In genomic region chr10:100565206-100565985, GRCh38 we compare ENCODE assay signal across 1 cellular context.
TF ChIP-seq lines count a peak whose summit lies in the region.

No MANE protein-coding gene starts in this region.

TF ChIP-seq in K562, 482 proteins besides CTCF, POLR2A, EP300 and RAD21:
- no peak for TF ChIP-seq CLOCK (CRISPR knock-in tag; IDR thresholded peaks at IDR 0.05; ENCODE audit: borderline replicate concordance)
- no peak for TF ChIP-seq ZNF143 (CRISPR knock-in tag; IDR thresholded peaks at IDR 0.05)
- no peak for TF ChIP-seq ZNF707 (CRISPR knock-in tag; conservative IDR thresholded peaks at IDR 0.05)
- TF ChIP-seq ZNF384 (IDR thresholded peaks at IDR 0.05; ENCODE audit: low read depth, low read length): no peak
- no peak for TF ChIP-seq ZNF280A (IDR thresholded peaks at IDR 0.05; ENCODE audit: low read depth, partially characterized antibody)
- no peak for TF ChIP-seq CBFA2T3 (IDR thresholded peaks at IDR 0.05)
- 0 out of 2 replicates have a peak, but pooled peaks have one; percentile 11 for TF ChIP-seq NFIC (IDR thresholded peaks at IDR 0.05)
- no peak for TF ChIP-seq PHF20 (IDR thresholded peaks at IDR 0.05; ENCODE audit: partially characterized antibody)
- no peak for TF ChIP-seq ZNF23 (CRISPR knock-in tag; IDR thresholded peaks at IDR 0.05)
- TF ChIP-seq ZFP36 (IDR thresholded peaks at IDR 0.05; ENCODE audit: low read depth, low read length, partially characterized antibody): peak; percentile 37
- no peak for TF ChIP-seq PRPF4 (IDR thresholded peaks at IDR 0.05; ENCODE audit: insufficient read depth, low read depth, low read length, poor library complexity, severe bottlenecking)
- no peak for TF ChIP-seq ZNF766 (CRISPR knock-in tag; conservative IDR thresholded peaks at IDR 0.05)
- TF ChIP-seq TAF1 (IDR thresholded peaks at IDR 0.05; ENCODE audit: control insufficient read depth, extremely low read depth, insufficient read depth, low read length, severe bottlenecking): no peak
- TF ChIP-seq ZNF253 (CRISPR knock-in tag; conservative IDR thresholded peaks at IDR 0.05): no peak
- no peak for TF ChIP-seq NBN (IDR thresholded peaks at IDR 0.05; ENCODE audit: low read depth)
- no peak for TF ChIP-seq XRCC4 (IDR thresholded peaks at IDR 0.05; ENCODE audit: extremely low read depth, insufficient read depth, insufficient read length)
- no peak for TF ChIP-seq BMI1 (IDR thresholded peaks at IDR 0.05; ENCODE audit: low read length)
- TF ChIP-seq STAT6 (CRISPR knock-in tag; IDR thresholded peaks at IDR 0.05): no peak
- TF ChIP-seq TRIM25 (IDR thresholded peaks at IDR 0.05; ENCODE audit: borderline replicate concordance): no peak
- TF ChIP-seq L3MBTL2 (IDR thresholded peaks at IDR 0.05): no peak
- TF ChIP-seq ZNF324 (CRISPR knock-in tag; IDR thresholded peaks at IDR 0.05): no peak
- TF ChIP-seq HDGF (IDR thresholded peaks at IDR 0.05): no peak
- TF ChIP-seq ESRRB (CRISPR knock-in tag; IDR thresholded peaks at IDR 0.05; ENCODE audit: borderline replicate concordance): no peak
- no peak for TF ChIP-seq ZFP91 (CRISPR knock-in tag; IDR thresholded peaks at IDR 0.05)
- peak; percentile 80 for TF ChIP-seq RBM25 (IDR thresholded peaks at IDR 0.05; ENCODE audit: low read depth, low read length, severe bottlenecking)
TF ChIP-seq in K562: peak in this region for 3.
